26 cellular contexts compared by ENCODE assay signal in the genomic region with DNA sequence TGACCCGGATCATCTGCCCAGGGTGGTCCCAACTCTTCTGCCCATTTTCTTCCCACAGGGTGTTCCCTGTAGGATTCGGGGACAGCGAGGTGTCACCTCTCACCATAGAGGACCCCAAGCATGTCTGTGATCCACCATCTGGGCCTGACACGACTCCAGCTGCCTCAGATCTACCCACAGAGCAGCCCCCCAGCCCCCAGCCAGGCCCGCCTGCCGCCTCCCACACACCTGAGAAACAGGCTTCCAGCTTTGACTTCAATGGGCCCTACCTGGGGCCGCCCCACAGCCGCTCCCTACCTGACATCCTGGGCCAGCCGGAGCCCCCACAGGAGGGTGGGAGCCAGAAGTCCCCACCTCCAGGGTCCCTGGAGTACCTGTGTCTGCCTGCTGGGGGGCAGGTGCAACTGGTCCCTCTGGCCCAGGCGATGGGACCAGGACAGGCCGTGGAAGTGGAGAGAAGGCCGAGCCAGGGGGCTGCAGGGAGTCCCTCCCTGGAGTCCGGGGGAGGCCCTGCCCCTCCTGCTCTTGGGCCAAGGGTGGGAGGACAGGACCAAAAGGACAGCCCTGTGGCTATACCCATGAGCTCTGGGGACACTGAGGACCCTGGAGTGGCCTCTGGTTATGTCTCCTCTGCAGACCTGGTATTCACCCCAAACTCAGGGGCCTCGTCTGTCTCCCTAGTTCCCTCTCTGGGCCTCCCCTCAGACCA. TPM values are rescaled to one million over a fixed set of nuclear protein-coding genes. Genes with fewer than 3 reads are reported as not detected.
DNase-seq lines count a peak whose midpoint lies in the region; ATAC-seq lines count a peak whose summit lies in the region.
"Had no signal": no experiment of that assay in that cellular context is flagged by ENCODE, and none has a peak within 500 bp of the region (broad histone marks: within the 10 kb centered on the region; RNA-seq: fewer than 3 reads in every experiment).

No MANE protein-coding gene starts in this region.

- no peaks in the 10 kb centered on the region for H3K9me3 Mint-ChIP-seq in activated CD8-positive, alpha-beta memory T cell treated with anti-CD3 and anti-CD28 coated beads, Interleukin-2, amount 10 ng/mL, durations not matched to agents 7 days and 5 days (ENCODE audit: low read depth)
- H3K9me3 Mint-ChIP-seq in IgD-negative memory B cell (no peaks in the 10 kb centered on the region), memory B cell (no peaks in the 10 kb centered on the region)
- H3K9me3 Mint-ChIP-seq in stimulated activated naive B cell treated with anti-CD40 and anti-IgM and Interleukin-4, amounts not matched to agents 10 μg/mL and 1 μg/mL and 100 μg/mL, for 72 hours = peaks cover 2 to 5% of the 10 kb centered on the region in 2 donors
- H3K9me3 Mint-ChIP-seq: CD4-positive, CD25-positive, alpha-beta regulatory T cell; HFFc6 had no signal

- no peak overlapping the region for H3K4me3 Mint-ChIP-seq in activated CD8-positive, alpha-beta memory T cell treated with anti-CD3 and anti-CD28 coated beads, Interleukin-2, amount 10 ng/mL, durations not matched to agents 7 days and 5 days
- H3K4me3 Mint-ChIP-seq in IgD-negative memory B cell (no peak overlapping the region), memory B cell (no peak overlapping the region)
- no peak overlapping the region for H3K4me3 Mint-ChIP-seq in stimulated activated naive B cell treated with anti-CD40 and anti-IgM and Interleukin-4, amounts not matched to agents 10 μg/mL and 1 μg/mL and 100 μg/mL, for 72 hours
- H3K4me3 Mint-ChIP-seq: CD4-positive, CD25-positive, alpha-beta regulatory T cell; HFFc6 had no signal

- H3K27ac Mint-ChIP-seq in activated CD8-positive, alpha-beta memory T cell treated with anti-CD3 and anti-CD28 coated beads, Interleukin-2, amount 10 ng/mL, durations not matched to agents 7 days and 5 days = no peak overlapping the region
- H3K27ac Mint-ChIP-seq in IgD-negative memory B cell (peak overlapping the region in 2 of 3 donors; percentile 10 to 35), memory B cell (peak overlapping the region; percentile 76)
- H3K27ac Mint-ChIP-seq in stimulated activated naive B cell treated with anti-CD40 and anti-IgM and Interleukin-4, amounts not matched to agents 10 μg/mL and 1 μg/mL and 100 μg/mL, for 72 hours = peak overlapping the region; percentile 47
- H3K27ac Mint-ChIP-seq: HFFc6 had no signal

- H3K27me3 Mint-ChIP-seq in activated CD8-positive, alpha-beta memory T cell treated with anti-CD3 and anti-CD28 coated beads, Interleukin-2, amount 10 ng/mL, durations not matched to agents 7 days and 5 days = peaks cover 10% of the 10 kb centered on the region
- H3K27me3 Mint-ChIP-seq in IgD-negative memory B cell (peaks cover 2% of the 10 kb centered on the region), memory B cell (no peaks in the 10 kb centered on the region)
- H3K27me3 Mint-ChIP-seq in stimulated activated naive B cell treated with anti-CD40 and anti-IgM and Interleukin-4, amounts not matched to agents 10 μg/mL and 1 μg/mL and 100 μg/mL, for 72 hours = no peaks in the 10 kb centered on the region
- H3K27me3 Mint-ChIP-seq: CD4-positive, CD25-positive, alpha-beta regulatory T cell had no signal

- H3K4me1 Mint-ChIP-seq in activated CD8-positive, alpha-beta memory T cell treated with anti-CD3 and anti-CD28 coated beads, Interleukin-2, amount 10 ng/mL, durations not matched to agents 7 days and 5 days = peaks cover 4% of the 10 kb centered on the region
- peaks cover 13 to 34% (median 26%) of the 10 kb centered on the region in 3 donors for H3K4me1 Mint-ChIP-seq in IgD-negative memory B cell
- H3K4me1 Mint-ChIP-seq in memory B cell = peaks cover 34% of the 10 kb centered on the region
- peaks cover 39 to 84% of the 10 kb centered on the region in 2 donors for H3K4me1 Mint-ChIP-seq in stimulated activated naive B cell treated with anti-CD40 and anti-IgM and Interleukin-4, amounts not matched to agents 10 μg/mL and 1 μg/mL and 100 μg/mL, for 72 hours

- DNase-seq in activated CD8-positive, alpha-beta memory T cell treated with anti-CD3 and anti-CD28 coated beads for 24 hours = peak; percentile 46
- no peak for DNase-seq in activated CD8-positive, alpha-beta memory T cell treated with anti-CD3 and anti-CD28 coated beads, Interleukin-2, amount 10 ng/mL, durations not matched to agents 7 days and 5 days
- no peak for DNase-seq in memory B cell (ENCODE audit: low spot score in 2 of 2)
- DNase-seq in stimulated activated naive B cell treated with anti-CD40 and anti-IgM and Interleukin-4, amounts not matched to agents 10 μg/mL and 1 μg/mL and 100 μg/mL, for 72 hours = no peak
- no peak for DNase-seq in amygdala (lab: John Stamatoyannopoulos, UW)
- no peak for DNase-seq in NCI-H1694 treated with DMSO at 0.1 percent for 48 hours (lab: John Stamatoyannopoulos, UW)
- DNase-seq: 8988T; ACHN; CD4-positive, CD25-positive, alpha-beta regulatory T cell; DMS153; GM23248; HFFc6; NCI-H1105; NCI-H1436 treated with DMSO at 0.1 percent for 48 hours; NCI-H1930; NCI-H2107; NCI-H524; NCI-H774; PC-9; SJCRH30 had no signal

- CTCF ChIA-PET in activated CD8-positive, alpha-beta memory T cell treated with anti-CD3 and anti-CD28 coated beads, Interleukin-2, amount 10 ng/mL, durations not matched to agents 7 days and 5 days (lab: Charles Lee) = interaction anchor here (1.6 to 2.9 kb wide), 2 partner anchors 40 to 81 kb away, joined by 3 to 10 read pairs; no protein-coding TSS in a partner anchor

- no peaks in the 10 kb centered on the region for H3K36me3 Mint-ChIP-seq in activated CD8-positive, alpha-beta memory T cell treated with anti-CD3 and anti-CD28 coated beads, Interleukin-2, amount 10 ng/mL, durations not matched to agents 7 days and 5 days
- no peaks in the 10 kb centered on the region for H3K36me3 Mint-ChIP-seq in IgD-negative memory B cell
- H3K36me3 Mint-ChIP-seq in memory B cell = peaks cover 18% of the 10 kb centered on the region
- H3K36me3 Mint-ChIP-seq in stimulated activated naive B cell treated with anti-CD40 and anti-IgM and Interleukin-4, amounts not matched to agents 10 μg/mL and 1 μg/mL and 100 μg/mL, for 72 hours = peaks cover 59 to 68% of the 10 kb centered on the region in 2 donors
- H3K36me3 Mint-ChIP-seq: CD4-positive, CD25-positive, alpha-beta regulatory T cell had no signal

- no peak for ATAC-seq in activated CD8-positive, alpha-beta memory T cell treated with anti-CD3 and anti-CD28 coated beads, Interleukin-2, amount 10 ng/mL, durations not matched to agents 7 days and 5 days
- ATAC-seq in memory B cell (ENCODE audit: low read depth) = no peak
- no peak for ATAC-seq in stimulated activated naive B cell treated with anti-CD40 and anti-IgM and Interleukin-4, amounts not matched to agents 10 μg/mL and 1 μg/mL and 100 μg/mL, for 72 hours (replicated peaks)
- ATAC-seq in GM18873 (IDR thresholded peaks at IDR 0.05; ENCODE audit: low FRiP score, unreplicated experiment) = no peak
- ATAC-seq: Right ventricle myocardium inferior had no signal

RNA-seq across cellular contexts. Expression of gene CSF2RB, which starts 24.0 kb away (rescaled TPM):
- total RNA-seq in activated CD8-positive, alpha-beta memory T cell treated with anti-CD3 and anti-CD28 coated beads, Interleukin-2, amount 10 ng/mL, durations not matched to agents 7 days and 5 days = 10 to 100 TPM in 1 of 2 experiments, 1 to 10 TPM in 1; 3.0 to 26.9 TPM
- 17.6 TPM for polyA plus RNA-seq in IgD-negative memory B cell
- total RNA-seq: LHCN-M2, MCF 10A, PC-9, RPMI7951, SJCRH30 had no signal
